ENCODE assay signal across 8 cellular contexts in genomic region chr11:67120881-67121710, GRCh38. TPM values are rescaled to one million over a fixed set of nuclear protein-coding genes. Genes with fewer than 3 reads are reported as not detected.
DNase-seq lines count a peak whose midpoint lies in the region; ATAC-seq and TF ChIP-seq lines count a peak whose summit lies in the region.

No MANE protein-coding gene starts in this region.

- no peak for ATAC-seq in Right ventricle myocardium superior (ENCODE audit: poor library complexity)
- no peak for ATAC-seq in HG02973 (IDR thresholded peaks at IDR 0.05; ENCODE audit: unreplicated experiment)

- H3K27me3 ChIP-seq in right atrium auricular region (no peaks in the 10 kb centered on the region), mammary epithelial cell (ENCODE audit: insufficient read depth, low read length) (no peaks in the 10 kb centered on the region), transverse colon (no peaks in the 10 kb centered on the region)

- H3K27ac ChIP-seq in right atrium auricular region, result peak overlapping the region; percentile 98 to 99
- H3K27ac ChIP-seq in mammary epithelial cell (ENCODE audit: insufficient read depth, low read depth, low read length), result peak overlapping the region; percentile 75
- peak overlapping the region; percentile 98 to 100 (median 100) for H3K27ac ChIP-seq in transverse colon

- no peaks in the 10 kb centered on the region for H4K20me1 ChIP-seq in mammary epithelial cell (ENCODE audit: insufficient read depth, low read length)

- dilution Hi-C loops in mammary epithelial cell (cut with HindIII; ENCODE audit: low sequenced_read_pairs), result no loop called here

- H3K9ac ChIP-seq in mammary epithelial cell (ENCODE audit: insufficient read depth, low read length), result peak overlapping the region; percentile 95

- H3K4me3 ChIP-seq in right atrium auricular region (peak overlapping the region; percentile 93 to 100), mammary epithelial cell (replicated peaks in 1 of 3; ENCODE audit: insufficient read depth in 1 of 3, low read depth in 2 of 3, low read length in 3 of 3) (peak overlapping the region; percentile 79 to 85 (median 82)), transverse colon (peak overlapping the region; percentile 33 to 100 (median 98))

- H3K79me2 ChIP-seq in mammary epithelial cell (ENCODE audit: insufficient read depth, low read length), result peaks cover 69% of the 10 kb centered on the region

- H3K4me1 ChIP-seq in right atrium auricular region, result peaks cover 0 to 34% of the 10 kb centered on the region in 2 donors
- H3K4me1 ChIP-seq in mammary epithelial cell (ENCODE audit: insufficient read depth, low read length), result peaks cover 14% of the 10 kb centered on the region
- H3K4me1 ChIP-seq in transverse colon, result peaks cover 17 to 55% (median 22%) of the 10 kb centered on the region in 4 donors

- 10% methylated on average over 9 of the region's 9 CpGs for WGBS in mammary epithelial cell (ENCODE audit: low coverage, missing lambda C conversion rate)
- 3 to 9% methylated on average over 6 to 9 of the region's 9 CpGs for WGBS in transverse colon (ENCODE audit: low coverage in 1 of 2), 2 donors

- CTCF ChIA-PET in mammary epithelial cell (lab: Charles Lee; ENCODE audit: low non-redundant PET), result no interaction called here

- peak overlapping the region; percentile 92 for H3K4me2 ChIP-seq in mammary epithelial cell (ENCODE audit: insufficient read depth, low read depth, low read length)

- DNase-seq in right atrium auricular region (ENCODE audit: low spot score), result no peak
- DNase-seq in Right ventricle myocardium superior, result no peak
- DNase-seq in NOMO-1 treated with dmso at 0.1 percent for 144 hours (lab: John Stamatoyannopoulos, UW; ENCODE audit: unreplicated experiment), result peak; percentile 93
- DNase-seq in mammary epithelial cell, result peak; percentile 56
- peak; percentile 33 to 62 for DNase-seq in lung microvascular endothelial cell (ENCODE audit: low read depth in 2 of 2)
- DNase-seq in transverse colon, result peak; percentile 53
- no peak for DNase-seq in activated CD4-positive, CD25-positive, alpha-beta regulatory T cell (lab: John Stamatoyannopoulos, UW)

- no peak for TF ChIP-seq EP300 in transverse colon (IDR thresholded peaks at IDR 0.05; ENCODE audit: low read depth)

- BruUV-seq in mammary epithelial cell (replicated peaks; lab: Mats Ljungman, UMichigan), result TSS peak; percentile 67

- in situ Hi-C loops in mammary epithelial cell (cut with MboI; ENCODE audit: low sequenced_read_pairs in 2 of 2) (no loop called here), transverse colon (cut with MboI; ENCODE audit: low pct_ligation_motif_present in 1 of 4, low pct_unique_long_range_greater_than_20kb in 1 of 4, low sequenced_read_pairs in 3 of 4) (no loop called here)

- TF ChIP-seq CTCF in right atrium auricular region (IDR thresholded peaks at IDR 0.05) (no peak), mammary epithelial cell (conservative IDR thresholded peaks at IDR 0.05 in 1 of 2, IDR thresholded peaks at IDR 0.05 in 1 of 2; ENCODE audit: extremely low read depth in 1 of 2, insufficient read depth in 1 of 2, low read depth in 1 of 2, low read length in 2 of 2) (no peak), transverse colon (IDR thresholded peaks at IDR 0.05) (no peak)

- peaks cover 8% of the 10 kb centered on the region for H3K36me3 ChIP-seq in right atrium auricular region
- peaks cover 2% of the 10 kb centered on the region for H3K36me3 ChIP-seq in mammary epithelial cell (ENCODE audit: insufficient read depth, low read length)
- peaks cover 0 to 11% (median 2%) of the 10 kb centered on the region in 4 donors for H3K36me3 ChIP-seq in transverse colon

- no peaks in the 10 kb centered on the region for H3K9me3 ChIP-seq in right atrium auricular region
- no peaks in the 10 kb centered on the region for H3K9me3 ChIP-seq in mammary epithelial cell (replicated peaks; ENCODE audit: insufficient read depth, low read length)
- no peaks in the 10 kb centered on the region for H3K9me3 ChIP-seq in transverse colon

- peak; percentile 26 for TF ChIP-seq POLR2A in transverse colon (IDR thresholded peaks at IDR 0.05)

- H2AFZ ChIP-seq in mammary epithelial cell (ENCODE audit: low read depth, low read length), result no peak overlapping the region

- intact Hi-C loops in Right ventricle myocardium superior (cut with DNase I), result no loop called here
- intact Hi-C loops in mammary epithelial cell (cut with micrococcal nuclease), result loop anchor here (2.0 to 5.0 kb wide), 2 partner anchors 66 to 121 kb away; no protein-coding TSS in a partner anchor
- intact Hi-C loops in transverse colon (cut with DNase I; ENCODE audit: low total_unique reads), result loop anchor here (5.0 kb wide), 1 partner anchor 1049 kb away; the partner anchor contains the start of gene PACS1

RNA-seq across cellular contexts. Expression of gene KDM2A, which starts 2.0 kb away (rescaled TPM):
- total RNA-seq in right atrium auricular region, result 10 to 100 TPM; 27.7 to 37.3 TPM
- total RNA-seq in Right ventricle myocardium superior, result 40.7 TPM
- 10 to 100 TPM; 41.8 to 59.7 TPM for total RNA-seq in mammary epithelial cell
- polyA plus RNA-seq in mammary epithelial cell, result 47.1 TPM
- 106 TPM for polyA minus RNA-seq in mammary epithelial cell
- 23.8 and 31.7 TPM in 2 replicates for total RNA-seq in lung microvascular endothelial cell
- 100 to 1,000 TPM in 1 of 4 donors, 10 to 100 TPM in 3; 65.3 to 137 (median 81.2) TPM for total RNA-seq in transverse colon

Comparison
In these comparisons a context has a peak if more than half of its experiments do, and no peak if none do; other contexts are left out.
1. DNase-seq: peak in NOMO-1 treated with dmso at 0.1 percent for 144 hours (single experiment), mammary epithelial cell (single experiment), lung microvascular endothelial cell (2 of 2) and transverse colon (single experiment); none in right atrium auricular region (single experiment), Right ventricle myocardium superior (single experiment) and activated CD4-positive, CD25-positive, alpha-beta regulatory T cell (0 of 4).
2. Peak in every context shown above with its lines, with median percentiles within 50 percentile points of each other: H3K27ac ChIP-seq and H3K4me3 ChIP-seq.